In the genomic region with DNA sequence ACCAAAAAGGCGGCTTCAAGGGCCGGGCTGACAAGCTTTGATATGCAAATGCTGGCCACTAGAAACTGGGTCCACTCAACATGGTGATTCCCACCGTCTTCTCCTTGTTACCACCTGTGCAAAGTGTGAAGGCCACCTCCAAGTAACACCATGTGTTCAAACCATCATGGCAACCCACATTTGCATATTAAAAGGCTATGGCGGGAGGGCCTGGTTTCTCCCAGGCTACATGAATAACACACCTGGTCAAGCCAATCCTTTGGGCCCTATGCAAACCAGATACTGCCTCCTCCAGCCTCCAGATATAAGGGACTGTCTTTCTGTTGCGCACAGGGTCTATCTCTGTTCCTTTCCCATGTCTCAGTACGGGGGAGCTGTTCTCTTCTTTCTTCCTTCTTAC, we compare ENCODE assay signal across 24 cellular contexts.
"Had no signal": no experiment of that assay in that cellular context is flagged by ENCODE, and none has a peak within 500 bp of the region (broad histone marks: within the 10 kb centered on the region; RNA-seq: fewer than 3 reads in every experiment).

No MANE protein-coding gene starts in this region.

- H3K27ac Mint-ChIP-seq: activated CD4-positive, alpha-beta memory T cell treated with anti-CD3 and anti-CD28 coated beads, Interleukin-2, amount 10 ng/mL, durations not matched to agents 7 days and 5 days; activated CD4-positive, alpha-beta T cell treated with anti-CD3 and anti-CD28 coated beads for 36 hours; activated CD4-positive, alpha-beta T cell treated with anti-CD3 and anti-CD28 coated beads, Interleukin-2, amount 10 ng/mL, durations not matched to agents 7 days and 5 days; activated CD8-positive, alpha-beta memory T cell treated with anti-CD3 and anti-CD28 coated beads, Interleukin-2, amount 10 ng/mL, durations not matched to agents 7 days and 5 days; activated CD8-positive, alpha-beta T cell treated with anti-CD3 and anti-CD28 coated beads, Interleukin-2, amount 10 ng/mL, durations not matched to agents 7 days and 5 days; activated naive CD4-positive, alpha-beta T cell treated with anti-CD3 and anti-CD28 coated beads, Interleukin-2, amount 10 ng/mL, durations not matched to agents 7 days and 5 days; activated naive CD4-positive, alpha-beta T cell treated with anti-CD3 and anti-CD28 coated beads, Interleukin-2, amount 50 U/mL, for 24 hours; activated naive CD8-positive, alpha-beta T cell; activated naive CD8-positive, alpha-beta T cell treated with anti-CD3 and anti-CD28 coated beads, Interleukin-2, amount 10 ng/mL, durations not matched to agents 7 days and 5 days; activated naive CD8-positive, alpha-beta T cell treated with anti-CD3 and anti-CD28 coated beads, Interleukin-2, amount 50 U/mL, for 24 hours; activated T-cell treated with anti-CD3 and anti-CD28 coated beads, Interleukin-2, amount 50 U/mL, for 24 hours; activated T-helper 2 cell treated with anti-CD3 and anti-CD28 coated beads, Interferon-gamma antibody, Interleukin-2, Interleukin-4, amounts not matched to agents 10 μg/mL and 5 μg/mL and 100 μg/mL, durations not matched to agents 14 hours and 24 hours and 36 hours; brain; T-helper 1 cell treated with Interleukin-12 subunit alpha and Interleukin-12 subunit beta and Interleukin-4 antibody, amounts not matched to agents 30 μg/mL and 1 μg/mL, for 36 hours; T-helper 2 cell treated with Interferon-gamma antibody and Interleukin-4, amounts not matched to agents 5 μg/mL and 100 μg/mL, for 36 hours had no signal

- H3K4me3 ChIP-seq: ascending aorta, cardiac muscle cell had no signal

- H3K4me3 Mint-ChIP-seq: activated CD4-positive, alpha-beta memory T cell treated with anti-CD3 and anti-CD28 coated beads, Interleukin-2, amount 10 ng/mL, durations not matched to agents 7 days and 5 days; activated CD4-positive, alpha-beta T cell treated with anti-CD3 and anti-CD28 coated beads for 36 hours; activated CD4-positive, alpha-beta T cell treated with anti-CD3 and anti-CD28 coated beads, Interleukin-2, amount 10 ng/mL, durations not matched to agents 7 days and 5 days; activated CD8-positive, alpha-beta memory T cell treated with anti-CD3 and anti-CD28 coated beads, Interleukin-2, amount 10 ng/mL, durations not matched to agents 7 days and 5 days; activated CD8-positive, alpha-beta T cell treated with anti-CD3 and anti-CD28 coated beads, Interleukin-2, amount 10 ng/mL, durations not matched to agents 7 days and 5 days; activated naive CD4-positive, alpha-beta T cell treated with anti-CD3 and anti-CD28 coated beads, Interleukin-2, amount 10 ng/mL, durations not matched to agents 7 days and 5 days; activated naive CD4-positive, alpha-beta T cell treated with anti-CD3 and anti-CD28 coated beads, Interleukin-2, amount 50 U/mL, for 24 hours; activated naive CD8-positive, alpha-beta T cell; activated naive CD8-positive, alpha-beta T cell treated with anti-CD3 and anti-CD28 coated beads, Interleukin-2, amount 10 ng/mL, durations not matched to agents 7 days and 5 days; activated naive CD8-positive, alpha-beta T cell treated with anti-CD3 and anti-CD28 coated beads, Interleukin-2, amount 50 U/mL, for 24 hours; activated T-cell treated with anti-CD3 and anti-CD28 coated beads, Interleukin-2, amount 50 U/mL, for 24 hours; brain; central memory CD8-positive, alpha-beta T cell; T-helper 1 cell treated with Interleukin-12 subunit alpha and Interleukin-12 subunit beta and Interleukin-4 antibody, amounts not matched to agents 30 μg/mL and 1 μg/mL, for 36 hours; T-helper 2 cell treated with Interferon-gamma antibody and Interleukin-4, amounts not matched to agents 5 μg/mL and 100 μg/mL, for 36 hours had no signal

- H3K27ac ChIP-seq: ascending aorta, cardiac muscle cell, VCaP had no signal

- H3K9me3 Mint-ChIP-seq: activated CD4-positive, alpha-beta memory T cell treated with anti-CD3 and anti-CD28 coated beads, Interleukin-2, amount 10 ng/mL, durations not matched to agents 7 days and 5 days; activated CD4-positive, alpha-beta T cell treated with anti-CD3 and anti-CD28 coated beads, Interleukin-2, amount 10 ng/mL, durations not matched to agents 7 days and 5 days; activated naive CD4-positive, alpha-beta T cell treated with anti-CD3 and anti-CD28 coated beads, Interleukin-2, amount 50 U/mL, for 24 hours; activated naive CD8-positive, alpha-beta T cell treated with anti-CD3 and anti-CD28 coated beads, Interleukin-2, amount 10 ng/mL, durations not matched to agents 7 days and 5 days; activated naive CD8-positive, alpha-beta T cell treated with anti-CD3 and anti-CD28 coated beads, Interleukin-2, amount 50 U/mL, for 24 hours; activated T-cell treated with anti-CD3 and anti-CD28 coated beads, Interleukin-2, amount 50 U/mL, for 24 hours; activated T-helper 2 cell treated with anti-CD3 and anti-CD28 coated beads, Interferon-gamma antibody, Interleukin-2, Interleukin-4, amounts not matched to agents 10 μg/mL and 5 μg/mL and 100 μg/mL, durations not matched to agents 14 hours and 24 hours and 36 hours; central memory CD8-positive, alpha-beta T cell; T-helper 2 cell treated with Interferon-gamma antibody and Interleukin-4, amounts not matched to agents 5 μg/mL and 100 μg/mL, for 36 hours had no signal

- H3K36me3 Mint-ChIP-seq: activated CD8-positive, alpha-beta memory T cell treated with anti-CD3 and anti-CD28 coated beads, Interleukin-2, amount 10 ng/mL, durations not matched to agents 7 days and 5 days; activated naive CD4-positive, alpha-beta T cell treated with anti-CD3 and anti-CD28 coated beads, Interleukin-2, amount 10 ng/mL, durations not matched to agents 7 days and 5 days; activated naive CD4-positive, alpha-beta T cell treated with anti-CD3 and anti-CD28 coated beads, Interleukin-2, amount 50 U/mL, for 24 hours; activated naive CD8-positive, alpha-beta T cell treated with anti-CD3 and anti-CD28 coated beads, Interleukin-2, amount 10 ng/mL, durations not matched to agents 7 days and 5 days had no signal

- FAIRE-seq: bronchial epithelial cell had no signal

- H3K27me3 Mint-ChIP-seq: activated CD4-positive, alpha-beta memory T cell treated with anti-CD3 and anti-CD28 coated beads, Interleukin-2, amount 10 ng/mL, durations not matched to agents 7 days and 5 days; activated CD4-positive, alpha-beta T cell treated with anti-CD3 and anti-CD28 coated beads for 36 hours; activated CD4-positive, alpha-beta T cell treated with anti-CD3 and anti-CD28 coated beads, Interleukin-2, amount 10 ng/mL, durations not matched to agents 7 days and 5 days; activated CD8-positive, alpha-beta memory T cell treated with anti-CD3 and anti-CD28 coated beads, Interleukin-2, amount 10 ng/mL, durations not matched to agents 7 days and 5 days; activated naive CD4-positive, alpha-beta T cell treated with anti-CD3 and anti-CD28 coated beads, Interleukin-2, amount 10 ng/mL, durations not matched to agents 7 days and 5 days; activated naive CD4-positive, alpha-beta T cell treated with anti-CD3 and anti-CD28 coated beads, Interleukin-2, amount 50 U/mL, for 24 hours; activated naive CD8-positive, alpha-beta T cell; activated naive CD8-positive, alpha-beta T cell treated with anti-CD3 and anti-CD28 coated beads, Interleukin-2, amount 10 ng/mL, durations not matched to agents 7 days and 5 days; activated naive CD8-positive, alpha-beta T cell treated with anti-CD3 and anti-CD28 coated beads, Interleukin-2, amount 50 U/mL, for 24 hours; activated T-cell treated with anti-CD3 and anti-CD28 coated beads, Interleukin-2, amount 50 U/mL, for 24 hours; brain; central memory CD8-positive, alpha-beta T cell had no signal

- H3K4me1 ChIP-seq: ascending aorta had no signal

- ATAC-seq: activated CD8-positive, alpha-beta memory T cell treated with anti-CD3 and anti-CD28 coated beads, Interleukin-2, amount 10 ng/mL, durations not matched to agents 7 days and 5 days; activated CD8-positive, alpha-beta T cell treated with anti-CD3 and anti-CD28 coated beads, Interleukin-2, amount 10 ng/mL, durations not matched to agents 7 days and 5 days; activated naive CD8-positive, alpha-beta T cell treated with anti-CD3 and anti-CD28 coated beads, Interleukin-2, amount 50 U/mL, for 24 hours had no signal

- H3K36me3 ChIP-seq: ascending aorta, cardiac muscle cell had no signal

- DNase-seq: activated CD8-positive, alpha-beta memory T cell treated with anti-CD3 and anti-CD28 coated beads, Interleukin-2, amount 50 U/mL, for 48 hours; activated effector memory CD4-positive, alpha-beta T cell treated with Interleukin-2 at 50 U/mL for 16 hours; activated gamma-delta T cell; activated naive CD8-positive, alpha-beta T cell treated with anti-CD3 and anti-CD28 coated beads, Interleukin-2, amount 10 ng/mL, durations not matched to agents 7 days and 5 days; activated T-cell treated with anti-CD3 and anti-CD28 coated beads, Interleukin-2, amount 50 U/mL, for 24 hours; cerebellar nuclear complex had no signal

- H3K4me1 Mint-ChIP-seq: activated CD4-positive, alpha-beta memory T cell treated with anti-CD3 and anti-CD28 coated beads, Interleukin-2, amount 10 ng/mL, durations not matched to agents 7 days and 5 days; activated CD4-positive, alpha-beta T cell treated with anti-CD3 and anti-CD28 coated beads for 36 hours; activated CD4-positive, alpha-beta T cell treated with anti-CD3 and anti-CD28 coated beads, Interleukin-2, amount 10 ng/mL, durations not matched to agents 7 days and 5 days; activated CD8-positive, alpha-beta memory T cell treated with anti-CD3 and anti-CD28 coated beads, Interleukin-2, amount 10 ng/mL, durations not matched to agents 7 days and 5 days; activated naive CD4-positive, alpha-beta T cell treated with anti-CD3 and anti-CD28 coated beads, Interleukin-2, amount 10 ng/mL, durations not matched to agents 7 days and 5 days; activated naive CD8-positive, alpha-beta T cell treated with anti-CD3 and anti-CD28 coated beads, Interleukin-2, amount 10 ng/mL, durations not matched to agents 7 days and 5 days; central memory CD8-positive, alpha-beta T cell had no signal

- H3K27me3 ChIP-seq: ascending aorta, cardiac muscle cell had no signal

- H3K9me3 ChIP-seq: ascending aorta had no signal
